Comparison of ENCODE assay signal across 31 cellular contexts in genomic region chr1:246181244-246181643, GRCh38.
DNase-seq lines count a peak whose midpoint lies in the region; ATAC-seq and TF ChIP-seq lines count a peak whose summit lies in the region.
"Had no signal": no experiment of that assay in that cellular context is flagged by ENCODE, and none has a peak within 500 bp of the region (broad histone marks: within the 10 kb centered on the region; RNA-seq: fewer than 3 reads in every experiment).

No MANE protein-coding gene starts in this region.

- H3K27ac ChIP-seq in DND-41 (ENCODE audit: low read length), result no peak overlapping the region
- no peak overlapping the region for H3K27ac ChIP-seq in IMR-90 (ENCODE audit: insufficient read depth, low read length)
- no peak overlapping the region for H3K27ac ChIP-seq in osteoblast (ENCODE audit: low read depth, low read length)
- H3K27ac ChIP-seq: brain microvascular endothelial cell, neutrophil, psoas muscle, sigmoid colon had no signal

- H3K56ac ChIP-seq in IMR-90 (ENCODE audit: extremely low read depth, insufficient read depth, low read length), result no peak overlapping the region

- DNase-seq in DND-41 (no peak), IMR-90 (peak; percentile 23), SK-MEL-5 (ENCODE audit: low read depth, low spot score) (peak; percentile 21), foreskin melanocyte (peak; percentile 41), LoVo (ENCODE audit: low spot score) (no peak), osteoblast (ENCODE audit: insufficient read length, low spot score, missing footprints) (no peak), amygdala (lab: John Stamatoyannopoulos, UW) (no peak)
- no peak for DNase-seq in effector CD4-positive, alpha-beta T cell
- DNase-seq: activated CD4-positive, alpha-beta T cell treated with anti-CD3 and anti-CD28 coated beads, Interleukin-2, amount 10 ng/mL, durations not matched to agents 7 days and 5 days; activated CD8-positive, alpha-beta memory T cell treated with anti-CD3 and anti-CD28 coated beads, Interleukin-2, amount 10 ng/mL, durations not matched to agents 7 days and 5 days; activated naive CD4-positive, alpha-beta T cell treated with Interleukin-2 at 50 U/mL for 16 hours; activated T-cell treated with anti-CD3 and anti-CD28 coated beads, Interleukin-2, amount 50 U/mL, for 72 hours; brain microvascular endothelial cell; COR-L47; DMS53; effector memory CD8-positive, alpha-beta T cell; erythroblast; foreskin fibroblast; left cardiac atrium; mammary epithelial cell; NCI-H1092 treated with DMSO at 0.1 percent for 48 hours; NCI-H187 treated with DMSO at 0.1 percent for 48 hours; NCI-H345; psoas muscle; sigmoid colon; stimulated activated CD4-positive, alpha-beta T cell treated with anti-CD3 and anti-CD28 coated beads, Interleukin-4, amount 100 ng/mL, for 4 hours; stimulated activated naive CD4-positive, alpha-beta T cell had no signal

- H3K79me2 ChIP-seq in DND-41 (ENCODE audit: insufficient read depth, low read length) (no peaks in the 10 kb centered on the region), osteoblast (ENCODE audit: insufficient read depth, low read length) (no peaks in the 10 kb centered on the region)

- H3K9ac ChIP-seq in DND-41 (ENCODE audit: low read depth, low read length) (no peak overlapping the region), IMR-90 (ENCODE audit: low read depth, low read length) (no peak overlapping the region)

- TF ChIP-seq RAD21 in IMR-90 (IDR thresholded peaks at IDR 0.05; ENCODE audit: low read length), result no peak

- TF ChIP-seq POLR2A in IMR-90 (IDR thresholded peaks at IDR 0.05; ENCODE audit: low read depth, low read length), result no peak

- POLR2A ChIA-PET in IMR-90 (lab: Charles Lee; ENCODE audit: unreplicated experiment), result no interaction called here

- no peak overlapping the region for H3K4me3 ChIP-seq in DND-41 (ENCODE audit: low read depth in 1 of 2, low read length in 2 of 2)
- no peak overlapping the region for H3K4me3 ChIP-seq in IMR-90 (ENCODE audit: insufficient read depth, low read depth, low read length)
- H3K4me3 ChIP-seq in osteoblast (ENCODE audit: insufficient read depth, low read length), result no peak overlapping the region
- H3K4me3 ChIP-seq: psoas muscle, sigmoid colon had no signal

- no peak overlapping the region for H2BK20ac ChIP-seq in IMR-90 (ENCODE audit: low read depth, low read length)

- H3K79me1 ChIP-seq in IMR-90 (ENCODE audit: low read depth in 1 of 2, low read length in 2 of 2), result peaks cover 0 to 3% of the 10 kb centered on the region in 2 experiments; a peak in 1 of 4 replicates

- H3K9me3 ChIP-seq in DND-41 (ENCODE audit: insufficient read depth, low read length, severe bottlenecking) (no peaks in the 10 kb centered on the region), IMR-90 (ENCODE audit: control insufficient read depth, insufficient read depth, low read length) (no peaks in the 10 kb centered on the region), osteoblast (ENCODE audit: low read depth, low read length) (no peaks in the 10 kb centered on the region)
- H3K9me3 ChIP-seq: neutrophil, psoas muscle, sigmoid colon had no signal

- ATAC-seq in DND-41 (ENCODE audit: insufficient read depth, low read depth), result peak; percentile 63; the same call in 2 of the 3 replicates
- ATAC-seq in IMR-90 (ENCODE audit: low read depth), result no peak
- ATAC-seq: activated CD8-positive, alpha-beta memory T cell treated with anti-CD3 and anti-CD28 coated beads, Interleukin-2, amount 10 ng/mL, durations not matched to agents 7 days and 5 days; activated T-cell treated with anti-CD3 and anti-CD28 coated beads, Interleukin-2, amount 50 U/mL, for 72 hours; effector memory CD8-positive, alpha-beta T cell; HCT116; left cardiac atrium; psoas muscle; Right ventricle myocardium inferior; WTC11 had no signal

- H2AFZ ChIP-seq in DND-41 (ENCODE audit: low read depth, low read length), result no peak overlapping the region
- no peak overlapping the region for H2AFZ ChIP-seq in IMR-90 (replicated peaks; ENCODE audit: low read length, poor library complexity)
- no peak overlapping the region for H2AFZ ChIP-seq in osteoblast (ENCODE audit: low read length)

- CTCF ChIA-PET in IMR-90 (lab: Yijun Ruan, JAX), result no interaction called here

- H2BK120ac ChIP-seq in IMR-90 (ENCODE audit: low read depth, low read length), result no peak overlapping the region

- no peak overlapping the region for H2AK5ac ChIP-seq in IMR-90 (ENCODE audit: low read depth, low read length)

- TF ChIP-seq CTCF in DND-41 (IDR thresholded peaks at IDR 0.05; ENCODE audit: borderline replicate concordance, extremely low read depth, low read length, poor library complexity, severe bottlenecking) (no peak), IMR-90 (conservative IDR thresholded peaks at IDR 0.05; ENCODE audit: low read depth, low read length) (no peak), osteoblast (IDR thresholded peaks at IDR 0.05; ENCODE audit: extremely low read depth, low read depth, low read length) (no peak)

- no peak overlapping the region for H2BK15ac ChIP-seq in IMR-90 (ENCODE audit: low read depth, low read length)

- H3K27me3 ChIP-seq in DND-41 (ENCODE audit: insufficient read depth, low read length, poor library complexity), result no peaks in the 10 kb centered on the region
- no peaks in the 10 kb centered on the region for H3K27me3 ChIP-seq in IMR-90 (ENCODE audit: control insufficient read depth, insufficient read depth, low read length)
- no peaks in the 10 kb centered on the region for H3K27me3 ChIP-seq in osteoblast (ENCODE audit: insufficient read depth, low read length)
- H3K27me3 ChIP-seq: brain microvascular endothelial cell, neutrophil, sigmoid colon had no signal

- H4K20me1 ChIP-seq in DND-41 (ENCODE audit: insufficient read depth, low read length) (no peaks in the 10 kb centered on the region), IMR-90 (ENCODE audit: insufficient read depth, low read length) (no peaks in the 10 kb centered on the region), osteoblast (ENCODE audit: insufficient read depth, low read length) (no peaks in the 10 kb centered on the region)

- H2BK5ac ChIP-seq in IMR-90 (ENCODE audit: low read depth, low read length, poor library complexity, severe bottlenecking), result no peak overlapping the region

- in situ Hi-C loops in IMR-90 (cut with MboI; ENCODE audit: low sequenced_read_pairs) (no loop called here), SK-MEL-5 (cut with HindIII; ENCODE audit: low pct_unique_long_range_greater_than_20kb, low sequenced_read_pairs) (no loop called here)

- dilution Hi-C loops in IMR-90 (cut with HindIII; ENCODE audit: low sequenced_read_pairs, unreplicated experiment), result no loop called here

- no peak overlapping the region for H3K14ac ChIP-seq in IMR-90 (replicated peaks; ENCODE audit: low read depth, low read length)

- no peak overlapping the region for H3K23ac ChIP-seq in IMR-90 (ENCODE audit: low read depth, low read length)

- H4K8ac ChIP-seq in IMR-90 (ENCODE audit: low read depth in 2 of 2, low read length in 2 of 2), result no peak overlapping the region

- no peak overlapping the region for H4K91ac ChIP-seq in IMR-90 (ENCODE audit: insufficient read depth, low read depth, low read length)

- no peak overlapping the region for H2AK9ac ChIP-seq in IMR-90 (replicated peaks; ENCODE audit: low read depth, low read length, poor library complexity)

- H3K4me1 ChIP-seq in DND-41 (ENCODE audit: insufficient read depth, low read length), result no peaks in the 10 kb centered on the region
- H3K4me1 ChIP-seq in IMR-90 (ENCODE audit: control insufficient read depth, insufficient read depth, low read length), result peaks cover 2% of the 10 kb centered on the region
- peaks cover 3% of the 10 kb centered on the region for H3K4me1 ChIP-seq in osteoblast (ENCODE audit: insufficient read depth, low read length)
- H3K4me1 ChIP-seq: psoas muscle had no signal

- no TSS peak for BruUV-seq in IMR-90 (replicated peaks; lab: Mats Ljungman, UMichigan)

- H3K4me2 ChIP-seq in DND-41 (ENCODE audit: insufficient read depth, low read length) (no peak overlapping the region), IMR-90 (ENCODE audit: low read depth, low read length) (no peak overlapping the region), osteoblast (ENCODE audit: insufficient read depth, low read length) (no peak overlapping the region)

- H3K36me3 ChIP-seq in DND-41 (ENCODE audit: insufficient read depth, low read length) (no peaks in the 10 kb centered on the region), IMR-90 (ENCODE audit: control insufficient read depth, insufficient read depth, low read length) (no peaks in the 10 kb centered on the region), osteoblast (ENCODE audit: insufficient read depth, low read length) (peaks cover 3% of the 10 kb centered on the region)
- H3K36me3 ChIP-seq: brain microvascular endothelial cell, neutrophil, sigmoid colon had no signal

- H3K9me1 ChIP-seq in IMR-90 (ENCODE audit: insufficient read depth, low read length), result no peaks in the 10 kb centered on the region

- H3K18ac ChIP-seq in IMR-90 (ENCODE audit: low read depth, low read length), result no peak overlapping the region

- H3K4ac ChIP-seq in IMR-90 (ENCODE audit: low read depth, low read length), result no peak overlapping the region

- intact Hi-C loops in IMR-90 (cut with micrococcal nuclease), result no loop called here

- no peak overlapping the region for H4K5ac ChIP-seq in IMR-90 (ENCODE audit: low read depth, low read length)

TF ChIP-seq in IMR-90, 13 proteins besides CTCF, POLR2A, EP300 and RAD21:
- TF ChIP-seq MAFK (IDR thresholded peaks at IDR 0.05; ENCODE audit: low read depth, low read length), result no peak
- TF ChIP-seq MAZ (IDR thresholded peaks at IDR 0.05; ENCODE audit: borderline replicate concordance, low read depth, low read length), result no peak
- no peak for TF ChIP-seq CHD1 (IDR thresholded peaks at IDR 0.05; ENCODE audit: low read depth, low read length)
- no peak for TF ChIP-seq NFE2L2 (IDR thresholded peaks at IDR 0.05; ENCODE audit: low read depth, low read length)
- no peak for TF ChIP-seq RCOR1 (IDR thresholded peaks at IDR 0.05; ENCODE audit: insufficient replicate concordance, low read length)
- TF ChIP-seq RFX5 (IDR thresholded peaks at IDR 0.05; ENCODE audit: low read depth, low read length), result no peak
- no peak for TF ChIP-seq BHLHE40 (IDR thresholded peaks at IDR 0.05; ENCODE audit: low read depth, low read length)
- TF ChIP-seq FOS (IDR thresholded peaks at IDR 0.05; ENCODE audit: low read depth, low read length), result no peak
TF ChIP-seq in IMR-90: peak in this region for 0.

Comparison
In these comparisons a context has a peak if more than half of its experiments do, and no peak if none do; other contexts are left out.
1. DNase-seq: peak in IMR-90 (single experiment), SK-MEL-5 (single experiment) and foreskin melanocyte (single experiment); none in DND-41 (single experiment), LoVo (single experiment), osteoblast (single experiment), effector CD4-positive, alpha-beta T cell (single experiment) and amygdala (0 of 56).